In the genomic region with DNA sequence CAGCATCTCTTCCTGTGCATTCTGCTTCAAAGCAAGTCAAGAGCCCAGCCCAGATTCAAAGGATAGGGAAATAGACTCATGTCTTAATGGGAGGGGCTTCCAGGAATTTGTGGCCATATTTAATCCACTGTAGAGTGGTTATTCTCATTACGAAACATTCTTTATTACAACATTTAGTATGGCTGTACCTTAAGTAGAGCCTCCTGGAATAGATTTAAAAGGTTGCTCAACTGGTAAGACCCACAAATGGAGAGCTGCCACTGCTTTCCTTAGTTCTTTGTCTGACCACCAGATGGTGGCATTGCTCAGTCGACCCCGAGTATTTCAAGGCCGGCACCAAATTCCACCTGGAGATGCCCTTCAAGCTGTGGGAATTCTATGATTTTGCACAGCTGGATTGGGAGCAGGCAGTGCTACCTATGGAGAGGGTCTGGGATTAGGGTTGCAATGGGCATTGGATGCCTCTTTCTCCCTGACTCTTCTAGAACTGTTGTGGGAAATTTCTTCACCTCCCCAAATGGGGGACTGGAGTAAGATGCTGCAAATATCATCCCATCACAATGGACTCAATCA, we compare ENCODE assay signal across 8 cellular contexts.
A peak's percentile ranks its signal among the peaks of the same experiment; 100 is the strongest.
DNase-seq lines count a peak whose midpoint lies in the region; ATAC-seq and TF ChIP-seq lines count a peak whose summit lies in the region.

No MANE protein-coding gene starts in this region.

- H3K4me3 ChIP-seq in CD4-positive, CD25-positive, alpha-beta regulatory T cell (ENCODE audit: low read depth, low read length): no peak overlapping the region
- no peak overlapping the region for H3K4me3 ChIP-seq in adrenal gland
- H3K4me3 ChIP-seq in left ventricle myocardium inferior: no peak overlapping the region

- ATAC-seq in CD4-positive, CD25-positive, alpha-beta regulatory T cell (ENCODE audit: low read depth in 2 of 2): peak in 1 of 2 donors; percentile 46
- ATAC-seq in HG02973 (IDR thresholded peaks at IDR 0.05; ENCODE audit: unreplicated experiment): no peak

- H3K36me3 ChIP-seq in CD4-positive, CD25-positive, alpha-beta regulatory T cell (ENCODE audit: control insufficient read depth, insufficient read depth, low read length): no peaks in the 10 kb centered on the region
- H3K36me3 ChIP-seq in adrenal gland (replicated peaks in 1 of 2) (no peaks in the 10 kb centered on the region), left ventricle myocardium inferior (no peaks in the 10 kb centered on the region)

- H3K4me1 Mint-ChIP-seq in CD4-positive, CD25-positive, alpha-beta regulatory T cell: peaks cover 11 to 49% (median 23%) of the 10 kb centered on the region in 4 donors

- WGBS in adrenal gland, 4 donors: 2 to 12% (median 3%) methylated on average over 3 to 4 of the region's 4 CpGs

- intact Hi-C loops in adrenal gland (cut with DNase I) (loop anchor here in 1 of 2 donors (5.0 kb wide), 1 partner anchor 151 kb away; no protein-coding TSS in a partner anchor), left ventricle myocardium inferior (cut with micrococcal nuclease) (loop anchor here (5.0 kb wide), 1 partner anchor 146 kb away; no protein-coding TSS in a partner anchor)

- no peak overlapping the region for H3K27ac ChIP-seq in CD4-positive, CD25-positive, alpha-beta regulatory T cell (ENCODE audit: insufficient read depth, low read length, poor library complexity, severe bottlenecking)
- H3K27ac ChIP-seq in adrenal gland (no peak overlapping the region), left ventricle myocardium inferior (replicated peaks) (peak overlapping the region; percentile 87)

- no peaks in the 10 kb centered on the region for H3K36me3 Mint-ChIP-seq in CD4-positive, CD25-positive, alpha-beta regulatory T cell

- no peaks in the 10 kb centered on the region for H3K27me3 Mint-ChIP-seq in CD4-positive, CD25-positive, alpha-beta regulatory T cell

- H3K4me3 Mint-ChIP-seq in CD4-positive, CD25-positive, alpha-beta regulatory T cell: no peak overlapping the region

- H3K27me3 ChIP-seq in CD4-positive, CD25-positive, alpha-beta regulatory T cell (ENCODE audit: control insufficient read depth, insufficient read depth, low read length): no peaks in the 10 kb centered on the region
- no peaks in the 10 kb centered on the region for H3K27me3 ChIP-seq in adrenal gland
- H3K27me3 ChIP-seq in left ventricle myocardium inferior (ENCODE audit: low read depth): no peaks in the 10 kb centered on the region

- peak; percentile 79 for TF ChIP-seq CTCF in LNCAP (IDR thresholded peaks at IDR 0.05)
- peak; percentile 53 to 86 (median 77) for TF ChIP-seq CTCF in adrenal gland (IDR thresholded peaks at IDR 0.05)
- TF ChIP-seq CTCF in left ventricle myocardium inferior (IDR thresholded peaks at IDR 0.05; ENCODE audit: borderline replicate concordance): peak; percentile 83

- H3K4me1 ChIP-seq in CD4-positive, CD25-positive, alpha-beta regulatory T cell (ENCODE audit: control insufficient read depth, insufficient read depth, low read length, poor library complexity, severe bottlenecking): peaks cover 3% of the 10 kb centered on the region
- no peaks in the 10 kb centered on the region for H3K4me1 ChIP-seq in adrenal gland (replicated peaks in 1 of 2)
- H3K4me1 ChIP-seq in left ventricle myocardium inferior: peaks cover 92% of the 10 kb centered on the region

- peak; percentile 36 to 58 (median 46) for DNase-seq in CD4-positive, CD25-positive, alpha-beta regulatory T cell
- peak; percentile 37 for DNase-seq in GM19238 (ENCODE audit: insufficient read length, low spot score)
- peak; percentile 32 to 47 for DNase-seq in SHP77 (lab: John Stamatoyannopoulos, UW)
- DNase-seq in adrenal gland: peak; percentile 49 to 84 (median 55)
- DNase-seq in left ventricle myocardium inferior: no peak
- DNase-seq in pulmonary artery endothelial cell (ENCODE audit: low read depth, low spot score): peak; percentile 51

- peaks cover 0 to 4% (median 1%) of the 10 kb centered on the region in 7 donors for H3K9me3 Mint-ChIP-seq in CD4-positive, CD25-positive, alpha-beta regulatory T cell

- peaks cover 3 to 4% of the 10 kb centered on the region in 2 experiments for H3K9me3 ChIP-seq in CD4-positive, CD25-positive, alpha-beta regulatory T cell (ENCODE audit: control insufficient read depth in 2 of 2, low read length in 2 of 2)
- no peaks in the 10 kb centered on the region for H3K9me3 ChIP-seq in adrenal gland (replicated peaks in 1 of 3)
- H3K9me3 ChIP-seq in left ventricle myocardium inferior (replicated peaks): peaks cover 10% of the 10 kb centered on the region

- no peak for TF ChIP-seq POLR2A in adrenal gland (IDR thresholded peaks at IDR 0.05)

- H3K27ac Mint-ChIP-seq in CD4-positive, CD25-positive, alpha-beta regulatory T cell: no peak overlapping the region
